In the genomic region with DNA sequence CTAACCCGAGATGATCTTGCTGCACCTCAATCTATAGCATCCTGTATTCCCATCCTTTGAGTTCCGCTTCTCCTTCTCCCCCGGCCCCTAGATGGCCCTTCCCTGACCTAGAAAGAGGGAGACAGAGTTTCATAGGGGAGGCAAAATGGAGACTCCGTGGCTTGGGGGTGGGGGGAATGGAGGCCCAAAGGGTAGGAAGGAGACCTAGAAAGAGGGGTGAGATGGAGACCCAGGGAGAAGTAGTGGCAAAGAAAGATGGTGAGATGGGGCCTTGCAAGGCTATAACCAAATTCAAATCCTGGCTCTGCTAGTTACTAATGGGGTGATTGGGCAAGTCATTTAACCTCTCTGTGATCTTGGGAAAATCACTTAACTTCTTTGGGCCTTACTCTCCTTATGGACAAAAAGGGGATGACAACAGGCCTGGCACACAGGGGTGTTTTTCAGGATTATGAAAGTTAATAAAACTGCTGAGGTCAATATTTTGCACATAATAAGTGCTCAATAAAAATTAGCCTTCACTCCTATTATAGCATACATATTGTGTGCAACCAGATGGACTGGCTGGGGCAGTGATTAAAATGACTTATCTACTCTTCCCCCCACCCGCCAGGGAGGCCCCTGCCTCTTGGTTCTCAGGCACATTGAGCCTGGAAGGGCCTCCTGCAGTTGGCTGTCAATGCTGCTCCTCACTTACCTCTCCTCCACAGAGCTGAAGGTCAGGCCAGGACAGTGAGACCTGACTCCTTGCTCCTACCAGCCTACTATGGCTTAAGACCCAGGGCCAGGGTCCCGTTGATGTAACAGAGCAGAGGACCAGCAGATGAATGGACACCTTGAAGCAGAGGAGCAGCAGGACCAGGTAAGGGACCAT, we compare ENCODE assay signal across 1 cellular context.
TF ChIP-seq lines count a peak whose summit lies in the region.

No MANE protein-coding gene starts in this region.

TF ChIP-seq in A549, 52 proteins besides CTCF, POLR2A, EP300 and RAD21:
- TF ChIP-seq, protein P1, sequence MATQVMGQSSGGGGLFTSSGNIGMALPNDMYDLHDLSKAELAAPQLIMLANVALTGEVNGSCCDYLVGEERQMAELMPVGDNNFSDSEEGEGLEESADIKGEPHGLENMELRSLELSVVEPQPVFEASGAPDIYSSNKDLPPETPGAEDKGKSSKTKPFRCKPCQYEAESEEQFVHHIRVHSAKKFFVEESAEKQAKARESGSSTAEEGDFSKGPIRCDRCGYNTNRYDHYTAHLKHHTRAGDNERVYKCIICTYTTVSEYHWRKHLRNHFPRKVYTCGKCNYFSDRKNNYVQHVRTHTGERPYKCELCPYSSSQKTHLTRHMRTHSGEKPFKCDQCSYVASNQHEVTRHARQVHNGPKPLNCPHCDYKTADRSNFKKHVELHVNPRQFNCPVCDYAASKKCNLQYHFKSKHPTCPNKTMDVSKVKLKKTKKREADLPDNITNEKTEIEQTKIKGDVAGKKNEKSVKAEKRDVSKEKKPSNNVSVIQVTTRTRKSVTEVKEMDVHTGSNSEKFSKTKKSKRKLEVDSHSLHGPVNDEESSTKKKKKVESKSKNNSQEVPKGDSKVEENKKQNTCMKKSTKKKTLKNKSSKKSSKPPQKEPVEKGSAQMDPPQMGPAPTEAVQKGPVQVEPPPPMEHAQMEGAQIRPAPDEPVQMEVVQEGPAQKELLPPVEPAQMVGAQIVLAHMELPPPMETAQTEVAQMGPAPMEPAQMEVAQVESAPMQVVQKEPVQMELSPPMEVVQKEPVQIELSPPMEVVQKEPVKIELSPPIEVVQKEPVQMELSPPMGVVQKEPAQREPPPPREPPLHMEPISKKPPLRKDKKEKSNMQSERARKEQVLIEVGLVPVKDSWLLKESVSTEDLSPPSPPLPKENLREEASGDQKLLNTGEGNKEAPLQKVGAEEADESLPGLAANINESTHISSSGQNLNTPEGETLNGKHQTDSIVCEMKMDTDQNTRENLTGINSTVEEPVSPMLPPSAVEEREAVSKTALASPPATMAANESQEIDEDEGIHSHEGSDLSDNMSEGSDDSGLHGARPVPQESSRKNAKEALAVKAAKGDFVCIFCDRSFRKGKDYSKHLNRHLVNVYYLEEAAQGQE (IDR thresholded peaks at IDR 0.05), result no peak
- TF ChIP-seq KDM1A (IDR thresholded peaks at IDR 0.05; ENCODE audit: low read depth), result peak; percentile 98
- TF ChIP-seq HOXB5 (CRISPR knock-in tag; IDR thresholded peaks at IDR 0.05), result no peak
- no peak for TF ChIP-seq RNF2 (IDR thresholded peaks at IDR 0.05; ENCODE audit: borderline replicate concordance, low read depth)
- TF ChIP-seq RCOR1 (IDR thresholded peaks at IDR 0.05; ENCODE audit: low read depth, low read length), result no peak
- TF ChIP-seq FOSL2 (IDR thresholded peaks at IDR 0.05), result no peak
- no peak; the same call in 1 of the 2 replicates for TF ChIP-seq FOSL2 (CRISPR knock-in tag; IDR thresholded peaks at IDR 0.05)
- TF ChIP-seq JUNB (IDR thresholded peaks at IDR 0.05), result no peak
- TF ChIP-seq, protein P2, sequence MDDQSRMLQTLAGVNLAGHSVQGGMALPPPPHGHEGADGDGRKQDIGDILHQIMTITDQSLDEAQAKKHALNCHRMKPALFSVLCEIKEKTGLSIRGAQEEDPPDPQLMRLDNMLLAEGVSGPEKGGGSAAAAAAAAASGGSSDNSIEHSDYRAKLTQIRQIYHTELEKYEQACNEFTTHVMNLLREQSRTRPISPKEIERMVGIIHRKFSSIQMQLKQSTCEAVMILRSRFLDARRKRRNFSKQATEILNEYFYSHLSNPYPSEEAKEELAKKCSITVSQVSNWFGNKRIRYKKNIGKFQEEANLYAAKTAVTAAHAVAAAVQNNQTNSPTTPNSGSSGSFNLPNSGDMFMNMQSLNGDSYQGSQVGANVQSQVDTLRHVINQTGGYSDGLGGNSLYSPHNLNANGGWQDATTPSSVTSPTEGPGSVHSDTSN (IDR thresholded peaks at IDR 0.05), result no peak
- TF ChIP-seq, protein P3, sequence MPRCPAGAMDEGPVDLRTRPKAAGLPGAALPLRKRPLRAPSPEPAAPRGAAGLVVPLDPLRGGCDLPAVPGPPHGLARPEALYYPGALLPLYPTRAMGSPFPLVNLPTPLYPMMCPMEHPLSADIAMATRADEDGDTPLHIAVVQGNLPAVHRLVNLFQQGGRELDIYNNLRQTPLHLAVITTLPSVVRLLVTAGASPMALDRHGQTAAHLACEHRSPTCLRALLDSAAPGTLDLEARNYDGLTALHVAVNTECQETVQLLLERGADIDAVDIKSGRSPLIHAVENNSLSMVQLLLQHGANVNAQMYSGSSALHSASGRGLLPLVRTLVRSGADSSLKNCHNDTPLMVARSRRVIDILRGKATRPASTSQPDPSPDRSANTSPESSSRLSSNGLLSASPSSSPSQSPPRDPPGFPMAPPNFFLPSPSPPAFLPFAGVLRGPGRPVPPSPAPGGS (IDR thresholded peaks at IDR 0.05), result no peak
- TF ChIP-seq KDM5A (IDR thresholded peaks at IDR 0.05), result 0 out of 2 replicates have a peak, but pooled peaks have one; percentile 14
- 0 out of 2 replicates have a peak, but pooled peaks have one; percentile 23 for TF ChIP-seq HOXB13 (CRISPR knock-in tag; IDR thresholded peaks at IDR 0.05; ENCODE audit: low read depth)
- no peak for TF ChIP-seq HEYL (CRISPR knock-in tag; IDR thresholded peaks at IDR 0.05)
- no peak for TF ChIP-seq ZFP36 (IDR thresholded peaks at IDR 0.05; ENCODE audit: borderline replicate concordance, partially characterized antibody)
- TF ChIP-seq CBX8 (IDR thresholded peaks at IDR 0.05), result no peak
- TF ChIP-seq JUN (IDR thresholded peaks at IDR 0.05), result no peak
- peak; percentile 71; the same call in 1 of the 2 replicates for TF ChIP-seq PHF8 (IDR thresholded peaks at IDR 0.05; ENCODE audit: borderline replicate concordance, low read depth)
- TF ChIP-seq HOXA7 (CRISPR knock-in tag; IDR thresholded peaks at IDR 0.05), result 0 out of 2 replicates have a peak, but pooled peaks have one; percentile 32
- peak; percentile 99 for TF ChIP-seq CHD4 (IDR thresholded peaks at IDR 0.05; ENCODE audit: borderline replicate concordance)
- 0 out of 2 replicates have a peak, but pooled peaks have one; percentile 35 for TF ChIP-seq ZSCAN20 (CRISPR knock-in tag; IDR thresholded peaks at IDR 0.05)
- TF ChIP-seq, protein P4, sequence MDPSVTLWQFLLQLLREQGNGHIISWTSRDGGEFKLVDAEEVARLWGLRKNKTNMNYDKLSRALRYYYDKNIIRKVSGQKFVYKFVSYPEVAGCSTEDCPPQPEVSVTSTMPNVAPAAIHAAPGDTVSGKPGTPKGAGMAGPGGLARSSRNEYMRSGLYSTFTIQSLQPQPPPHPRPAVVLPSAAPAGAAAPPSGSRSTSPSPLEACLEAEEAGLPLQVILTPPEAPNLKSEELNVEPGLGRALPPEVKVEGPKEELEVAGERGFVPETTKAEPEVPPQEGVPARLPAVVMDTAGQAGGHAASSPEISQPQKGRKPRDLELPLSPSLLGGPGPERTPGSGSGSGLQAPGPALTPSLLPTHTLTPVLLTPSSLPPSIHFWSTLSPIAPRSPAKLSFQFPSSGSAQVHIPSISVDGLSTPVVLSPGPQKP (IDR thresholded peaks at IDR 0.05; ENCODE audit: low read depth, low read length), result no peak
- TF ChIP-seq NFE2L2 (conservative IDR thresholded peaks at IDR 0.05; ENCODE audit: low read length), result no peak
- TF ChIP-seq, protein P5, sequence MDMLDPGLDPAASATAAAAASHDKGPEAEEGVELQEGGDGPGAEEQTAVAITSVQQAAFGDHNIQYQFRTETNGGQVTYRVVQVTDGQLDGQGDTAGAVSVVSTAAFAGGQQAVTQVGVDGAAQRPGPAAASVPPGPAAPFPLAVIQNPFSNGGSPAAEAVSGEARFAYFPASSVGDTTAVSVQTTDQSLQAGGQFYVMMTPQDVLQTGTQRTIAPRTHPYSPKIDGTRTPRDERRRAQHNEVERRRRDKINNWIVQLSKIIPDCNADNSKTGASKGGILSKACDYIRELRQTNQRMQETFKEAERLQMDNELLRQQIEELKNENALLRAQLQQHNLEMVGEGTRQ (IDR thresholded peaks at IDR 0.05), result no peak
- TF ChIP-seq MAZ (IDR thresholded peaks at IDR 0.05; ENCODE audit: borderline replicate concordance, low read depth, low read length), result no peak; the same call in 1 of the 2 replicates
- TF ChIP-seq, protein P6, sequence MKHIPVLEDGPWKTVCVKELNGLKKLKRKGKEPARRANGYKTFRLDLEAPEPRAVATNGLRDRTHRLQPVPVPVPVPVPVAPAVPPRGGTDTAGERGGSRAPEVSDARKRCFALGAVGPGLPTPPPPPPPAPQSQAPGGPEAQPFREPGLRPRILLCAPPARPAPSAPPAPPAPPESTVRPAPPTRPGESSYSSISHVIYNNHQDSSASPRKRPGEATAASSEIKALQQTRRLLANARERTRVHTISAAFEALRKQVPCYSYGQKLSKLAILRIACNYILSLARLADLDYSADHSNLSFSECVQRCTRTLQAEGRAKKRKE (CRISPR knock-in tag; IDR thresholded peaks at IDR 0.05; ENCODE audit: low read depth), result peak; percentile 68; the same call in 1 of the 2 replicates
- TF ChIP-seq MYC (IDR thresholded peaks at IDR 0.05; ENCODE audit: borderline replicate concordance, low read length), result no peak
- no peak; the same call in 1 of the 2 replicates for TF ChIP-seq TFCP2L1 (CRISPR knock-in tag; IDR thresholded peaks at IDR 0.05)
- TF ChIP-seq CHD2 (IDR thresholded peaks at IDR 0.05; ENCODE audit: low read length, partially characterized antibody), result no peak
- no peak for TF ChIP-seq POLR2AphosphoS2 (conservative IDR thresholded peaks at IDR 0.05; ENCODE audit: low read length)
- TF ChIP-seq ZNF302 (CRISPR knock-in tag; IDR thresholded peaks at IDR 0.05), result no peak
- peak; percentile 75 for TF ChIP-seq MAFK (IDR thresholded peaks at IDR 0.05; ENCODE audit: partially characterized antibody)
- TF ChIP-seq FOSB (CRISPR knock-in tag; IDR thresholded peaks at IDR 0.05), result peak; percentile 22; the same call in 1 of the 2 replicates
- no peak for TF ChIP-seq FOXS1 (CRISPR knock-in tag; IDR thresholded peaks at IDR 0.05)
- TF ChIP-seq, protein P7, sequence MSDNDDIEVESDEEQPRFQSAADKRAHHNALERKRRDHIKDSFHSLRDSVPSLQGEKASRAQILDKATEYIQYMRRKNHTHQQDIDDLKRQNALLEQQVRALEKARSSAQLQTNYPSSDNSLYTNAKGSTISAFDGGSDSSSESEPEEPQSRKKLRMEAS (IDR thresholded peaks at IDR 0.05), result no peak
- TF ChIP-seq EHF (CRISPR knock-in tag; IDR thresholded peaks at IDR 0.05), result no peak
- TF ChIP-seq CEBPB (IDR thresholded peaks at IDR 0.05), result no peak
- TF ChIP-seq ESRRA (IDR thresholded peaks at IDR 0.05; ENCODE audit: borderline replicate concordance, low read length), result no peak
- TF ChIP-seq HDAC2 (IDR thresholded peaks at IDR 0.05), result peak; percentile 97
- peak; percentile 20; the same call in 1 of the 2 replicates for TF ChIP-seq RARB (CRISPR knock-in tag; IDR thresholded peaks at IDR 0.05)
- TF ChIP-seq SREBF2 (IDR thresholded peaks at IDR 0.05), result no peak
- no peak; the same call in 1 of the 2 replicates for TF ChIP-seq RFX5 (IDR thresholded peaks at IDR 0.05)
- 0 out of 2 replicates have a peak, but pooled peaks have one; percentile 84 for TF ChIP-seq TP53 (CRISPR knock-in tag; IDR thresholded peaks at IDR 0.05)
- TF ChIP-seq SMC3 (IDR thresholded peaks at IDR 0.05), result no peak
- TF ChIP-seq, protein P8, sequence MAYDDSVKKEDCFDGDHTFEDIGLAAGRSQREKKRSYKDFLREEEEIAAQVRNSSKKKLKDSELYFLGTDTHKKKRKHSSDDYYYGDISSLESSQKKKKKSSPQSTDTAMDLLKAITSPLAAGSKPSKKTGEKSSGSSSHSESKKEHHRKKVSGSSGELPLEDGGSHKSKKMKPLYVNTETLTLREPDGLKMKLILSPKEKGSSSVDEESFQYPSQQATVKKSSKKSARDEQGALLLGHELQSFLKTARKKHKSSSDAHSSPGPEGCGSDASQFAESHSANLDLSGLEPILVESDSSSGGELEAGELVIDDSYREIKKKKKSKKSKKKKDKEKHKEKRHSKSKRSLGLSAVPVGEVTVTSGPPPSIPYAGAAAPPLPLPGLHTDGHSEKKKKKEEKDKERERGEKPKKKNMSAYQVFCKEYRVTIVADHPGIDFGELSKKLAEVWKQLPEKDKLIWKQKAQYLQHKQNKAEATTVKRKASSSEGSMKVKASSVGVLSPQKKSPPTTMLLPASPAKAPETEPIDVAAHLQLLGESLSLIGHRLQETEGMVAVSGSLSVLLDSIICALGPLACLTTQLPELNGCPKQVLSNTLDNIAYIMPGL (CRISPR knock-in tag; IDR thresholded peaks at IDR 0.05; ENCODE audit: borderline replicate concordance), result no peak
- no peak for TF ChIP-seq NR3C1 (IDR thresholded peaks at IDR 0.05)
TF ChIP-seq in A549: peak in this region for 13.
